In the genomic region with DNA sequence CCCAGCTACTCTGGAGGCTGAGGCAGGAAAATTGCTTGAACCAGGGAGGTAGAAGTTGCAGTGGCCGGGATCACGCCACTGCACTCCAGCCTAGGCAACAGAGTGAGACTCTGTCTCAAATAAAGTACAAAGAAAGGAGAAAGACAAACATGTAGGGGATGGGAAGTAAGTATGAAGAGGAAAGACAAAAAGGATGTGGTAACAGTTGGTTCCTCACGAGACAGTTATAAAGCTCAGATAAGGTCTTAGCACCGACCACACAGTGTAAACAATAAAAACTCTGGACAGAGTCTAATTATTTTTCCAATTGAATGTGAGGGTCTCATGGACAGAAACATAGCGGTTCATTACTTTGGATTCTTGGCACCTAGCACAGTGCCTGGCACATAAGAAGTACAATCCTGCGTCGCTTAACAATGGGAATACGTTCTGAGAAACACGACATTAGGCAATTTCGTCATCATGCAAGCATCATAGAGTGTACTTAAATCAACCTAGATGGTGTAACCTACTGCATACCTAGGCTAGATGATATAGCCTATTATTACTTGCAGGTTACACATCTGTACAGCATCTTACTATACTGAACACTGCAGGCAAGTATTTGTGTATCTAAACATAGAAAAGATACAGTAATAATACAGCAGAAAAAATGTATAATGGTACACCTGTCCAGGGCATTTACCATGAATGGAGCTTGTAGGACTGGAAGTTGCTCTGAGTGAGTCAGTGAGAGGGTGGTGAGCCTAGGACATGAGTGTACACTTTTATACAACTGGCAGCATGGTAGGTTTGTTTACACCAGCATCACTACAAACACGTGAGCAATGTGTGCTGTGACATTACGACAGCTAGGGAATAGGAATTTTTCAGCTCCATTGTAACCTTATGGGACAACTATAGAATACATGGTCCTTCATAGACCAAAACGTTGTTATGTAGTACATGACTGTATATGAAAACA, we compare ENCODE assay signal across 11 cellular contexts. TPM values are rescaled to one million over a fixed set of nuclear protein-coding genes. Genes with fewer than 3 reads are reported as not detected.
DNase-seq lines count a peak whose midpoint lies in the region; ATAC-seq and TF ChIP-seq lines count a peak whose summit lies in the region.
"Had no signal": no experiment of that assay in that cellular context is flagged by ENCODE, and none has a peak within 500 bp of the region (broad histone marks: within the 10 kb centered on the region; RNA-seq: fewer than 3 reads in every experiment).

No MANE protein-coding gene starts in this region.

- H3K9me3 ChIP-seq in left ventricle myocardium inferior (replicated peaks): no peaks in the 10 kb centered on the region
- no peaks in the 10 kb centered on the region for H3K9me3 ChIP-seq in upper lobe of left lung
- no peaks in the 10 kb centered on the region for H3K9me3 ChIP-seq in stomach

- H3K4me3 ChIP-seq in left ventricle myocardium inferior (no peak overlapping the region), upper lobe of left lung (no peak overlapping the region), stomach (no peak overlapping the region)

- H3K27me3 ChIP-seq in left ventricle myocardium inferior (ENCODE audit: low read depth) (no peaks in the 10 kb centered on the region), upper lobe of left lung (no peaks in the 10 kb centered on the region), stomach (no peaks in the 10 kb centered on the region)

- ATAC-seq in HG03159 (IDR thresholded peaks at IDR 0.05; ENCODE audit: unreplicated experiment): peak; percentile 73
- ATAC-seq in upper lobe of left lung (ENCODE audit: low FRiP score in 2 of 2): peak; percentile 54 to 57

- TF ChIP-seq CTCF in left ventricle myocardium inferior (IDR thresholded peaks at IDR 0.05; ENCODE audit: borderline replicate concordance) (no peak), upper lobe of left lung (IDR thresholded peaks at IDR 0.05) (no peak), GM13977 (IDR thresholded peaks at IDR 0.05; ENCODE audit: extremely low read depth, insufficient read depth, missing control alignments) (no peak), stomach (IDR thresholded peaks at IDR 0.05) (no peak)

- H3K36me3 ChIP-seq in left ventricle myocardium inferior (no peaks in the 10 kb centered on the region), upper lobe of left lung (no peaks in the 10 kb centered on the region), stomach (peaks cover 0 to 2% (median 0%) of the 10 kb centered on the region in 4 donors)

- TF ChIP-seq EP300 in upper lobe of left lung (IDR thresholded peaks at IDR 0.05): no peak
- no peak for TF ChIP-seq EP300 in stomach (IDR thresholded peaks at IDR 0.05)

- H3K4me1 ChIP-seq in left ventricle myocardium inferior (peaks cover 17% of the 10 kb centered on the region), upper lobe of left lung (peaks cover 5 to 11% (median 7%) of the 10 kb centered on the region in 4 donors), stomach (peaks cover 0 to 37% (median 6%) of the 10 kb centered on the region in 4 donors)

- intact Hi-C loops in left ventricle myocardium inferior (cut with micrococcal nuclease): no loop called here
- intact Hi-C loops in cardiac septum (cut with DNase I): no loop called here
- intact Hi-C loops in stomach (cut with DNase I; ENCODE audit: low total_unique reads): no loop called here

- DNase-seq in left ventricle myocardium inferior (no peak), cardiac septum (ENCODE audit: low spot score) (no peak), UCSD-AML1 (lab: John Stamatoyannopoulos, UW; ENCODE audit: unreplicated experiment) (peak; percentile 16), upper lobe of left lung (no peak), GM13977 (ENCODE audit: low spot score) (no peak), NCI-H2196 treated with DMSO at 0.1 percent for 48 hours (lab: John Stamatoyannopoulos, UW; ENCODE audit: unreplicated experiment) (no peak), stomach (no peak)
- DNase-seq: activated T-cell treated with anti-CD3 and anti-CD28 coated beads, Interleukin-2, amount 50 U/mL, for 4 hours; H9 had no signal

- in situ Hi-C loops in GM13977 (cut with MboI; ENCODE audit: low pct_unique_long_range_greater_than_20kb, low sequenced_read_pairs, unreplicated experiment): no loop called here

- H3K27ac ChIP-seq in left ventricle myocardium inferior (replicated peaks): peak overlapping the region; percentile 2
- H3K27ac ChIP-seq in upper lobe of left lung: peak overlapping the region; percentile 14 to 79 (median 54)
- H3K27ac ChIP-seq in stomach: peak overlapping the region in 2 of 5 donors; percentile 33 to 62
- H3K27ac ChIP-seq: C4-2B had no signal

- WGBS in upper lobe of left lung, 2 donors: 64 to 77% methylated on average over 13 of the region's 13 CpGs
- 71 to 85% (median 77%) methylated on average over 13 of the region's 13 CpGs for WGBS in stomach, 5 donors

- TF ChIP-seq POLR2A in upper lobe of left lung (IDR thresholded peaks at IDR 0.05) (no peak), stomach (IDR thresholded peaks at IDR 0.05) (no peak)

RNA-seq across cellular contexts. Expression of gene MBOAT1, which starts 38.2 kb away (rescaled TPM):
- 5.6 TPM for total RNA-seq in left ventricle myocardium inferior
- 2.4 TPM for total RNA-seq in cardiac septum
- 10 to 100 TPM in 4 of 6 donors, 1 to 10 TPM in 2; 4.2 to 17.5 (median 12.2) TPM for total RNA-seq in upper lobe of left lung
- 10 to 100 TPM; 11.1 to 47.2 (median 19.2) TPM for total RNA-seq in stomach
- polyA plus RNA-seq in stomach: 1 to 10 TPM; 2.4 to 5.5 (median 2.9) TPM
